Comparison of ENCODE assay signal across 28 cellular contexts in the genomic region with DNA sequence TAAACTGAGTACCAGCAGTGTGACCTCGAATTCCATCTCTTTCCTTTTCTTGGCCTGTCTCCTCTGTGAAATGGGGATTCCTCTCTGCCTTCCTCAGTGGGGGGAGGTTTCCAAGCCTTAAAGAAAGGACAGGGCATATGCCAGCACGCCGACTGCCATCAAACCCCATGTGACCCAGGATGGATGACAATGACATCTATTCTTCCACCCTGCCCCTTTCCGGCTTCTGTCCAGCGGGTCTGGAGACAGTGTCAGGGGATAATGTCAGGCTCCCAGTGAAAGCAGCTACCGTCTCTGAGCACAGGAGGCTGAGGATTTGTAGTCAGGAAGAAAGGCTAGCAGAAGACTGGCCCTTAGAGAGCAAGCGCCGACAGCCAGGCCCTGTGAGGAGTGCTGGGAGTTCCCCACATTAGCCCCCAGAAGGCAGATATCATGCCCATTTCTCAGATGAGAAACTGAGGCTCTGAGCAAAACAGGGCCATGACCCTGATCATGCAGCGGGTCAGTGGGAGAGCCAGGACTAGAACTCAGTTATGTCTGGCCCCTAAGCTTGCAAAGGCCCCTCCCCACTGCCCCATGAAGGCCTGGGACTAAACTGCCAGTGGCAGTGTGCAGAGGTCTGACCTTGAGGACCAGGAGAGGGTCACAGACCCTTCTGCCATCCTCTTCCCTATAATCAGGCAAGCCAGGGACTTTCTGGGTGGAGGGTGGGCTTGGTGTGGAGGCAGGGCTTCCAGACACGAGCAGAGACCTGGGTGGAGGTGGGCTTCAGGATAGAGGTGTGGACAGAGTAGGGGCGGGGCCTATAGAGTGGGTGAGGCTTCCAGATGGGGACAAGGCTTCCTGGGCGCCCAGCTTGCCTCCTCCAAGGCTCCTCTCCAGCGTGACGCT. TPM values are rescaled to one million over a fixed set of nuclear protein-coding genes. Genes with fewer than 3 reads are reported as not detected.
DNase-seq lines count a peak whose midpoint lies in the region; ATAC-seq lines count a peak whose summit lies in the region.
"Had no signal": no experiment of that assay in that cellular context is flagged by ENCODE, and none has a peak within 500 bp of the region (broad histone marks: within the 10 kb centered on the region; RNA-seq: fewer than 3 reads in every experiment).

No MANE protein-coding gene starts in this region.

- no peak for ATAC-seq in GM18511 (IDR thresholded peaks at IDR 0.05; ENCODE audit: unreplicated experiment)
- ATAC-seq: A549; esophagus mucosa; foreskin keratinocyte; mucosa of descending colon; natural killer cell treated with Interleukin-12 subunit alpha and Interleukin-12 subunit beta and Interleukin-15 and Interleukin-18, amount 100 ng/mL, for 72 hours; stimulated activated naive CD8-positive, alpha-beta T cell treated with anti-CD3 and anti-CD28 coated beads, Interleukin-15, Interleukin-2, amounts not matched to agents 100 U/mL and 50 U/mL, for 24 hours had no signal

- DNase-seq in Ammon's horn (ENCODE audit: low spot score): peak; percentile 86
- peak in 48 of 56 donors; percentile 16 to 84 (median 54) for DNase-seq in amygdala (lab: John Stamatoyannopoulos, UW)
- peak; percentile 39 to 93 (median 80) for DNase-seq in head of caudate nucleus
- peak; percentile 48 for DNase-seq in occipital lobe (lab: John Stamatoyannopoulos, UW)
- DNase-seq in stimulated activated CD8-positive, alpha-beta memory T cell treated with anti-CD3 and anti-CD28 coated beads, Interleukin-4, amount 100 ng/mL, for 48 hours: no peak
- no peak for DNase-seq in HUDEP-2 (lab: John Stamatoyannopoulos, UW; ENCODE audit: unreplicated experiment in 76 of 76)
- no peak for DNase-seq in RKO (ENCODE audit: low spot score)
- DNase-seq: activated CD4-positive, alpha-beta T cell treated with anti-CD3 and anti-CD28 coated beads, Interleukin-2, amount 50 U/mL, for 48 hours; activated naive CD4-positive, alpha-beta T cell treated with anti-CD3 and anti-CD28 coated beads, Interleukin-2, amount 50 U/mL, for 16 hours; amniotic stem cell; cortex of kidney; foreskin keratinocyte; islet precursor cell; mucosa of descending colon; NCI-H1105; NCI-H1930; NCI-H524 treated with DMSO at 0.1 percent for 48 hours; SHP77; stimulated activated naive CD8-positive, alpha-beta T cell treated with anti-CD3 and anti-CD28 coated beads, Interleukin-15, Interleukin-2, amounts not matched to agents 100 U/mL and 50 U/mL, for 24 hours; T1000; tibial artery had no signal

- intact Hi-C loops in head of caudate nucleus (cut with DNase I): no loop called here

RNA-seq across cellular contexts. Expression of a gene that starts 30.1 kb away (rescaled TPM):
- 0.31 TPM for total RNA-seq in occipital lobe

RNA-seq across cellular contexts. Expression of a gene that starts 42.5 kb away (rescaled TPM):
- total RNA-seq in occipital lobe: 10.1 TPM
- total RNA-seq: foreskin keratinocyte; H4; M059J; natural killer cell treated with Interleukin-12 subunit alpha and Interleukin-12 subunit beta and Interleukin-15 and Interleukin-18, amount 100 ng/mL, for 72 hours; skeletal muscle tissue had no signal

Comparison
In these comparisons a context has a peak if more than half of its experiments do, and no peak if none do; other contexts are left out.
1. DNase-seq: peak in Ammon's horn (single experiment), amygdala (48 of 56), head of caudate nucleus (42 of 42) and occipital lobe (single experiment); none in stimulated activated CD8-positive, alpha-beta memory T cell treated with anti-CD3 and anti-CD28 coated beads, Interleukin-4, amount 100 ng/mL, for 48 hours (single experiment), HUDEP-2 (0 of 76) and RKO (single experiment).